Comparison of ENCODE assay signal across 15 cellular contexts in genomic region chr5:168600409-168600808, GRCh38. TPM values are rescaled to one million over a fixed set of nuclear protein-coding genes. Genes with fewer than 3 reads are reported as not detected.
DNase-seq lines count a peak whose midpoint lies in the region; TF ChIP-seq lines count a peak whose summit lies in the region.
"Had no signal": no experiment of that assay in that cellular context is flagged by ENCODE, and none has a peak within 500 bp of the region (broad histone marks: within the 10 kb centered on the region; RNA-seq: fewer than 3 reads in every experiment).

No MANE protein-coding gene starts in this region.

- no peaks in the 10 kb centered on the region for H3K79me2 ChIP-seq in osteoblast (ENCODE audit: insufficient read depth, low read length)

- no peaks in the 10 kb centered on the region for H3K27me3 ChIP-seq in osteoblast (ENCODE audit: insufficient read depth, low read length)
- H3K27me3 ChIP-seq in CD4-positive, alpha-beta memory T cell (ENCODE audit: insufficient read depth, low read length): no peaks in the 10 kb centered on the region
- H3K27me3 ChIP-seq: thyroid gland had no signal

- no peaks in the 10 kb centered on the region for H4K20me1 ChIP-seq in osteoblast (ENCODE audit: insufficient read depth, low read length)

- TF ChIP-seq CTCF in nephron (IDR thresholded peaks at IDR 0.05; ENCODE audit: unreplicated experiment in 3 of 3) (no peak), osteoblast (IDR thresholded peaks at IDR 0.05; ENCODE audit: extremely low read depth, low read depth, low read length) (no peak)

- H3K4me1 ChIP-seq in osteoblast (ENCODE audit: insufficient read depth, low read length): peaks cover 11% of the 10 kb centered on the region
- no peaks in the 10 kb centered on the region for H3K4me1 ChIP-seq in CD4-positive, alpha-beta memory T cell (ENCODE audit: insufficient read depth, low read length)
- H3K4me1 ChIP-seq: psoas muscle, thyroid gland had no signal

- no peak overlapping the region for H2AFZ ChIP-seq in osteoblast (ENCODE audit: low read length)

- peak; percentile 29 for DNase-seq in Daoy (ENCODE audit: low read depth)
- peak; percentile 51 for DNase-seq in NCI-H2196 treated with DMSO at 0.1 percent for 48 hours (lab: John Stamatoyannopoulos, UW; ENCODE audit: unreplicated experiment)
- DNase-seq in ecto neural progenitor cell (ENCODE audit: low spot score): peak; percentile 60
- DNase-seq in stimulated activated CD4-positive, alpha-beta T cell treated with anti-CD3 and anti-CD28 coated beads, Interleukin-2, amount 100 ng/mL, for 48 hours: no peak
- no peak for DNase-seq in osteoblast (ENCODE audit: insufficient read length, low spot score, missing footprints)
- DNase-seq in NCI-H187 (lab: John Stamatoyannopoulos, UW): no peak
- no peak for DNase-seq in CD4-positive, alpha-beta memory T cell
- DNase-seq: activated naive CD8-positive, alpha-beta T cell treated with anti-CD3 and anti-CD28 coated beads, Interleukin-2, amount 50 U/mL, for 24 hours; CD8-positive, alpha-beta T cell; central memory CD4-positive, alpha-beta T cell; MM.1S; psoas muscle; stimulated activated CD4-positive, alpha-beta T cell treated with anti-CD3 and anti-CD28 coated beads, Interleukin-1b, Interleukin-23, amount 100 ng/mL, for 48 hours had no signal

- intact Hi-C loops in CD4-positive, alpha-beta memory T cell (cut with micrococcal nuclease): no loop called here

- H3K27ac ChIP-seq in osteoblast (ENCODE audit: low read depth, low read length): no peak overlapping the region
- H3K27ac ChIP-seq in CD4-positive, alpha-beta memory T cell (ENCODE audit: low read depth, low read length): no peak overlapping the region
- H3K27ac ChIP-seq: psoas muscle, thyroid gland had no signal

- CTCF ChIA-PET in CD4-positive, alpha-beta memory T cell (lab: Charles Lee; ENCODE audit: partially characterized antibody): no interaction called here

- H3K4me3 ChIP-seq in osteoblast (ENCODE audit: insufficient read depth, low read length): no peak overlapping the region
- H3K4me3 ChIP-seq in CD4-positive, alpha-beta memory T cell (ENCODE audit: low read length in 2 of 2): no peak overlapping the region
- H3K4me3 ChIP-seq: psoas muscle, thyroid gland had no signal

- H3K4me2 ChIP-seq in osteoblast (ENCODE audit: insufficient read depth, low read length): no peak overlapping the region

- peaks cover 12% of the 10 kb centered on the region for H3K9me3 Mint-ChIP-seq in nephron
- peaks cover 0 to 24% (median 6%) of the 10 kb centered on the region in 8 donors for H3K9me3 Mint-ChIP-seq in CD4-positive, alpha-beta memory T cell
- H3K9me3 Mint-ChIP-seq: CD8-positive, alpha-beta T cell had no signal

- peak overlapping the region in 2 of 3 experiments; percentile 4 to 78 for H3K27ac Mint-ChIP-seq in nephron
- H3K27ac Mint-ChIP-seq in CD4-positive, alpha-beta memory T cell: no peak overlapping the region
- H3K27ac Mint-ChIP-seq: activated naive CD8-positive, alpha-beta T cell treated with anti-CD3 and anti-CD28 coated beads, Interleukin-2, amount 50 U/mL, for 24 hours; CD8-positive, alpha-beta T cell had no signal

- no peaks in the 10 kb centered on the region for H3K36me3 Mint-ChIP-seq in nephron (ENCODE audit: low read depth)
- peaks cover 0 to 4% of the 10 kb centered on the region in 2 donors for H3K36me3 Mint-ChIP-seq in CD4-positive, alpha-beta memory T cell
- H3K36me3 Mint-ChIP-seq: CD8-positive, alpha-beta T cell had no signal

- no peak overlapping the region for H3K4me3 Mint-ChIP-seq in nephron
- H3K4me3 Mint-ChIP-seq in CD4-positive, alpha-beta memory T cell: no peak overlapping the region
- H3K4me3 Mint-ChIP-seq: activated naive CD8-positive, alpha-beta T cell treated with anti-CD3 and anti-CD28 coated beads, Interleukin-2, amount 50 U/mL, for 24 hours; CD8-positive, alpha-beta T cell had no signal

- POLR2A ChIA-PET in CD4-positive, alpha-beta memory T cell (lab: Charles Lee; ENCODE audit: partially characterized antibody): no interaction called here

- H3K9me3 ChIP-seq in osteoblast (ENCODE audit: low read depth, low read length): no peaks in the 10 kb centered on the region
- no peaks in the 10 kb centered on the region for H3K9me3 ChIP-seq in CD4-positive, alpha-beta memory T cell (ENCODE audit: control insufficient read depth in 1 of 2, low read length in 2 of 2)
- H3K9me3 ChIP-seq: psoas muscle, thyroid gland had no signal

- no peaks in the 10 kb centered on the region for H3K36me3 ChIP-seq in osteoblast (ENCODE audit: insufficient read depth, low read length)
- no peaks in the 10 kb centered on the region for H3K36me3 ChIP-seq in CD4-positive, alpha-beta memory T cell (ENCODE audit: insufficient read depth, low read length)
- H3K36me3 ChIP-seq: thyroid gland had no signal

- peaks cover 4% of the 10 kb centered on the region for H3K4me1 Mint-ChIP-seq in nephron
- H3K4me1 Mint-ChIP-seq in CD4-positive, alpha-beta memory T cell: no peaks in the 10 kb centered on the region
- H3K4me1 Mint-ChIP-seq: activated naive CD8-positive, alpha-beta T cell treated with anti-CD3 and anti-CD28 coated beads, Interleukin-2, amount 50 U/mL, for 24 hours had no signal

- H3K27me3 Mint-ChIP-seq in nephron (ENCODE audit: low read depth): peaks cover 9% of the 10 kb centered on the region
- peaks cover 16 to 29% of the 10 kb centered on the region in 2 donors for H3K27me3 Mint-ChIP-seq in CD4-positive, alpha-beta memory T cell

RNA-seq across cellular contexts. Expression of gene PANK3, which starts 21.2 kb away (rescaled TPM):
- 61.2 and 63.0 TPM in 2 replicates for total RNA-seq in Daoy (2014; rRNA removed; shearing (Covaris generic))
- 57.5 and 60.4 TPM in 2 replicates for total RNA-seq in osteoblast
- 10 to 100 TPM; 57.3 to 59.8 TPM for total RNA-seq in CD4-positive, alpha-beta memory T cell
- 1 to 10 TPM; 1.4 to 8.7 TPM for polyA plus RNA-seq in CD4-positive, alpha-beta memory T cell

Comparison
In these comparisons a context has a peak if more than half of its experiments do, and no peak if none do; other contexts are left out.
1. DNase-seq: peak in Daoy (single experiment), NCI-H2196 treated with DMSO at 0.1 percent for 48 hours (single experiment) and ecto neural progenitor cell (single experiment); none in stimulated activated CD4-positive, alpha-beta T cell treated with anti-CD3 and anti-CD28 coated beads, Interleukin-2, amount 100 ng/mL, for 48 hours (0 of 2), osteoblast (single experiment), NCI-H187 (0 of 2) and CD4-positive, alpha-beta memory T cell (0 of 5).
2. H3K27ac Mint-ChIP-seq: peak in nephron (2 of 3); none in CD4-positive, alpha-beta memory T cell (0 of 7).